Comparison of ENCODE assay signal across 14 cellular contexts in the genomic region with DNA sequence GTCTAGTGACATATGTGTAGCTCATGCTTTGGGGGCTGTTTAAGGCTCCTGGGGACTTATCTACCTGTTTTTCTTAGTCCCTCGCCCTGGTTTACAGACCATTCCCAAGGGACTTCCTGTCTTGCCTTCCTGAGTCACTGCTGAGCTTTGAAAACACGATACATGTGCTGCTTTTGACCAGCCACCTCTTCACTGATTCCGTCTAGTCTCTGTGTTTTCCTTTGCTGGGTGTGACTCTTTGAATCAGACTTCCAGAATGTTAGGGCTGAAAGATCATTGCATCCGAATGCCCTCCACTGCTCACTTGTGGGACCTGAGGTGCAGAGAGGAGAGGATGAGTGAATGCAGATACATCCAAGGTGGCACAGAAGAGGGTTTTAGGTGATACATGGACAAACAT. TPM values are rescaled to one million over a fixed set of nuclear protein-coding genes. Genes with fewer than 3 reads are reported as not detected.
DNase-seq lines count a peak whose midpoint lies in the region; ATAC-seq, FAIRE-seq and TF ChIP-seq lines count a peak whose summit lies in the region.
"Had no signal": no experiment of that assay in that cellular context is flagged by ENCODE, and none has a peak within 500 bp of the region (broad histone marks: within the 10 kb centered on the region; RNA-seq: fewer than 3 reads in every experiment).

No MANE protein-coding gene starts in this region.

- 15% methylated on average over 4 of the region's 4 CpGs for WGBS in GM12878 (ENCODE audit: insufficient coverage, insufficient replicate concordance, low lambda C conversion rate, missing lambda C conversion rate)

- RAD21 ChIA-PET in GM12878 (lab: Charles Lee; ENCODE audit: unreplicated experiment): interaction anchor here (1.5 kb wide), 1 partner anchor 10 kb away, joined by 4 read pairs; no protein-coding TSS in a partner anchor

- H3K9ac ChIP-seq in GM12878 (ENCODE audit: control insufficient read depth, insufficient read depth, low read length) (no peak overlapping the region), keratinocyte (ENCODE audit: control insufficient read depth, extremely low read depth, insufficient read depth, low read length) (peak overlapping the region; percentile 43)

- ATAC-seq in GM12878 (no peak), GM18511 (IDR thresholded peaks at IDR 0.05; ENCODE audit: unreplicated experiment) (no peak)
- ATAC-seq: left lung had no signal

- 0 out of 2 replicates have a peak overlapping the region, but pooled peaks have one; percentile 29 for H2AFZ ChIP-seq in GM12878 (ENCODE audit: control insufficient read depth, low read depth, low read length)
- H2AFZ ChIP-seq in keratinocyte (ENCODE audit: control insufficient read depth, low read length): peak overlapping the region; percentile 49

- H3K4me1 Mint-ChIP-seq in HFFc6 (ENCODE audit: low read depth): peaks cover 29% of the 10 kb centered on the region
- H3K4me1 Mint-ChIP-seq: nephron had no signal

- H3K4me3 ChIP-seq in GM12878 (no peak overlapping the region), keratinocyte (ENCODE audit: control insufficient read depth in 2 of 3, extremely low read depth in 1 of 3, insufficient read depth in 2 of 3, low read depth in 1 of 3, low read length in 3 of 3) (no peak overlapping the region)
- H3K4me3 ChIP-seq: left lung, spleen, upper lobe of left lung had no signal

- DNase-seq in A172 (ENCODE audit: low spot score) (peak; percentile 72), HFFc6 (peak; percentile 47), GM12878 (ENCODE audit: low read depth, low spot score) (no peak), keratinocyte (ENCODE audit: low read depth, low spot score) (peak; percentile 61), substantia nigra (lab: John Stamatoyannopoulos, UW) (no peak), D341Med (ENCODE audit: low spot score) (no peak), NCI-H1105 treated with DMSO at 0.1 percent for 48 hours (lab: John Stamatoyannopoulos, UW) (no peak)
- DNase-seq: activated CD4-positive, alpha-beta T cell treated with anti-CD3 and anti-CD28 coated beads for 48 hours; left lung; NCI-H2029 treated with DMSO at 0.1 percent for 48 hours; spleen; upper lobe of left lung had no signal

- no peaks in the 10 kb centered on the region for H3K79me2 ChIP-seq in GM12878 (ENCODE audit: control insufficient read depth, insufficient read depth, low read length)
- no peaks in the 10 kb centered on the region for H3K79me2 ChIP-seq in keratinocyte (ENCODE audit: control insufficient read depth, insufficient read depth, low read length)

- no peaks in the 10 kb centered on the region for H3K9me1 ChIP-seq in keratinocyte (ENCODE audit: control insufficient read depth, extremely low read depth, insufficient read depth, low read length)

- no peaks in the 10 kb centered on the region for H3K27me3 ChIP-seq in GM12878 (replicated peaks in 1 of 2; ENCODE audit: control insufficient read depth in 2 of 2, insufficient read depth in 2 of 2, low read length in 1 of 2)
- H3K27me3 ChIP-seq in keratinocyte (ENCODE audit: control insufficient read depth, extremely low read depth, insufficient read depth, low read length): no peaks in the 10 kb centered on the region
- H3K27me3 ChIP-seq: left lung, spleen, upper lobe of left lung had no signal

- intact Hi-C loops in GM12878 (cut with micrococcal nuclease; ENCODE audit: unreplicated experiment): no loop called here

- H3K27ac Mint-ChIP-seq in HFFc6: peak overlapping the region; percentile 72
- H3K27ac Mint-ChIP-seq: nephron had no signal

- dilution Hi-C loops in keratinocyte (cut with MboI; ENCODE audit: extremely low pct_ligation_motif_present, low sequenced_read_pairs): no loop called here

- H3K4me3 Mint-ChIP-seq in HFFc6: no peak overlapping the region
- H3K4me3 Mint-ChIP-seq: nephron had no signal

- in situ Hi-C loops in GM12878 (cut with MboI): no loop called here

- POLR2A ChIA-PET in GM12878 (lab: Charles Lee): interaction anchor here (1.1 to 1.3 kb wide), 2 partner anchors 19 to 35 kb away, joined by 3 to 4 read pairs; partner anchors contain the start of gene CITED4

- H3K36me3 ChIP-seq in GM12878 (ENCODE audit: control insufficient read depth in 2 of 2, insufficient read depth in 2 of 2, low read length in 1 of 2) (no peaks in the 10 kb centered on the region), keratinocyte (ENCODE audit: control insufficient read depth in 2 of 2, extremely low read depth in 1 of 2, insufficient read depth in 2 of 2, low read length in 2 of 2) (no peaks in the 10 kb centered on the region)
- H3K36me3 ChIP-seq: left lung, spleen, upper lobe of left lung had no signal

- CTCF ChIA-PET in GM12878 (lab: Yijun Ruan, JAX): interaction anchor here (1.0 kb wide), 2 partner anchors 35 to 50 kb away, joined by 3 read pairs; partner anchors contain the start of gene CITED4

- no peak overlapping the region for H3K4me2 ChIP-seq in GM12878 (ENCODE audit: control insufficient read depth, insufficient read depth)
- peak overlapping the region; percentile 54 for H3K4me2 ChIP-seq in keratinocyte (ENCODE audit: control insufficient read depth, extremely low read depth, insufficient read depth, low read depth, low read length)

- peaks cover 4% of the 10 kb centered on the region for H3K27me3 Mint-ChIP-seq in HFFc6 (ENCODE audit: insufficient read depth)

- no peak for TF ChIP-seq EP300 in GM12878 (IDR thresholded peaks at IDR 0.05; ENCODE audit: borderline replicate concordance in 1 of 2, control insufficient read depth in 1 of 2, low read depth in 2 of 2, low read length in 2 of 2)

- TF ChIP-seq POLR2A in GM12878 (IDR thresholded peaks at IDR 0.05; ENCODE audit: low read depth, low read length): no peak

- TF ChIP-seq CTCF in HFFc6 (IDR thresholded peaks at IDR 0.05) (no peak), GM12878 (IDR thresholded peaks at IDR 0.05 in 2 of 3, conservative IDR thresholded peaks at IDR 0.05 in 1 of 3; ENCODE audit: control insufficient read depth in 2 of 3, extremely low read depth in 1 of 3, insufficient read depth in 1 of 3, low read depth in 3 of 3, low read length in 3 of 3) (no peak), keratinocyte (optimal IDR thresholded peaks at IDR 0.05 in 1 of 3, IDR thresholded peaks at IDR 0.05 in 1 of 3, conservative IDR thresholded peaks at IDR 0.05 in 1 of 3; ENCODE audit: extremely low read depth in 1 of 3, insufficient read depth in 2 of 3, low read length in 3 of 3) (peak in 1 of 3 experiments; percentile 34)

- H4K20me1 ChIP-seq in GM12878 (ENCODE audit: control insufficient read depth, insufficient read depth): no peaks in the 10 kb centered on the region
- H4K20me1 ChIP-seq in keratinocyte (ENCODE audit: control insufficient read depth, extremely low read depth, insufficient read depth, low read length): no peaks in the 10 kb centered on the region

- peaks cover 13% of the 10 kb centered on the region; the same call in 2 of the 3 replicates for H3K9me3 ChIP-seq in GM12878 (replicated peaks; ENCODE audit: control insufficient read depth, insufficient read depth, low read length)
- H3K9me3 ChIP-seq in keratinocyte (ENCODE audit: control insufficient read depth, low read depth, low read length): peaks cover 7% of the 10 kb centered on the region

- H3K36me3 Mint-ChIP-seq in HFFc6 (ENCODE audit: low read depth): peaks cover 20% of the 10 kb centered on the region

- SMC1A ChIA-PET in GM12878 (lab: Charles Lee; ENCODE audit: uncharacterized antibody, unreplicated experiment): interaction anchor here (0.9 kb wide), 1 partner anchor 21 kb away, joined by 3 read pairs; no protein-coding TSS in a partner anchor

- BruUV-seq in GM12878 (replicated peaks; lab: Mats Ljungman, UMichigan): no TSS peak

- H3K9me3 Mint-ChIP-seq in HFFc6: peaks cover 26% of the 10 kb centered on the region

- TF ChIP-seq RAD21 in GM12878 (IDR thresholded peaks at IDR 0.05; ENCODE audit: insufficient read depth, low read depth, low read length): no peak

- no peak for FAIRE-seq in GM12878 (lab: Jason Lieb, UNC)
- peak; percentile 95 for FAIRE-seq in keratinocyte (lab: Jason Lieb, UNC)

- H3K27ac ChIP-seq in GM12878 (ENCODE audit: control insufficient read depth, insufficient read depth) (no peak overlapping the region), keratinocyte (ENCODE audit: control insufficient read depth, insufficient read depth, low read length) (peak overlapping the region; percentile 81), substantia nigra (ENCODE audit: low read depth, low read length, poor library complexity, severe bottlenecking) (no peak overlapping the region)
- H3K27ac ChIP-seq: left lung, spleen, upper lobe of left lung had no signal

- H3K4me1 ChIP-seq in GM12878 (ENCODE audit: control insufficient read depth, insufficient read depth, low read length) (peaks cover 4% of the 10 kb centered on the region; the same call in 1 of the 2 replicates), keratinocyte (ENCODE audit: control insufficient read depth, extremely low read depth, insufficient read depth, low read length) (peaks cover 49% of the 10 kb centered on the region)

RNA-seq across cellular contexts. Expression of gene CITED4, which starts 35.3 kb away (rescaled TPM):
- total RNA-seq in A172 (2014; rRNA removed; shearing (Covaris generic)): 4.1 and 5.3 TPM in 2 replicates
- 1 to 10 TPM; 1.7 to 5.3 (median 3.8) TPM for total RNA-seq in HFFc6 (2021; fragmentation: NEBNext Ultra II Directional; extraction: Animal tissue kit (Norgen Biotek cat#: 25700))
- total RNA-seq in GM12878 (2013; cell fraction: nucleolus; rRNA removed): not detected in 2 replicates
- 0.11 and 0.28 TPM in 2 replicates for total RNA-seq in GM12878 (2014; rRNA removed)
- 0.13 TPM in 1 of 2 replicates, not detected in the other for total RNA-seq in GM12878 (2014; rRNA removed; fragmentation: Illumina TruSeq; extraction: Trizol)
- total RNA-seq in GM12878 (2021): 0.56 and 0.64 TPM in 2 replicates
- polyA plus RNA-seq in GM12878 (2011; ENCODE audit: low read depth): not detected
- not detected in 2 replicates for polyA plus RNA-seq in GM12878 (2011; rRNA removed)
- not detected in 2 replicates for polyA plus RNA-seq in GM12878 (2011; cell fraction: cytosol; rRNA removed)
- polyA plus RNA-seq in GM12878 (2011; cell fraction: nucleus; rRNA removed): 0.09 TPM in 1 of 2 replicates, not detected in the other
- 0.11 and 0.12 TPM in 2 replicates for polyA plus RNA-seq in GM12878 (2012)
- polyA plus RNA-seq in GM12878 (2014; fragmentation: Illumina TruSeq; extraction: Trizol): not detected in 2 replicates
- not detected for polyA plus RNA-seq in GM12878 (2014; fragmentation: Nextera tagmentation; extraction: Ambion mirVana)
- 0.24 and 0.52 TPM in 2 replicates for polyA plus RNA-seq in GM12878 (2014; rRNA removed)
- not detected for polyA plus RNA-seq in GM12878 (2016; fragmentation: Nextera tagmentation; extraction: Ambion mirVana)
- polyA minus RNA-seq in GM12878 (2011; rRNA and poly(A)+ RNA removed): not detected in 2 replicates
- polyA minus RNA-seq in GM12878 (2011; cell fraction: cytosol; rRNA and poly(A)+ RNA removed): 1.5 TPM in 1 of 2 replicates, not detected in the other
- 0.24 TPM in 1 of 2 replicates, not detected in the other for polyA minus RNA-seq in GM12878 (2011; cell fraction: nucleus; rRNA and poly(A)+ RNA removed)
- 11.2 to 30.6 TPM (median 13.3 TPM) in 3 replicates for polyA plus RNA-seq in keratinocyte
- 2.7 TPM for polyA plus RNA-seq in keratinocyte (2011; ENCODE audit: low read depth)
- polyA plus RNA-seq in keratinocyte (2011; cell fraction: cytosol; rRNA removed): 15.1 and 73.1 TPM in 2 replicates
- polyA plus RNA-seq in keratinocyte (2011; cell fraction: nucleus; rRNA removed): 16.6 and 36.4 TPM in 2 replicates
- polyA plus RNA-seq in keratinocyte (2012; ENCODE audit: low replicate concordance): 34.1 and 105 TPM in 2 replicates
- polyA minus RNA-seq in keratinocyte: 3.1 to 43.1 TPM (median 5.1 TPM) in 3 replicates
- 161 TPM for polyA minus RNA-seq in keratinocyte (2011; cell fraction: cytosol; rRNA and poly(A)+ RNA removed)
- polyA minus RNA-seq in keratinocyte (2011; cell fraction: nucleus; rRNA and poly(A)+ RNA removed): 29.6 and 41.6 TPM in 2 replicates

Comparison
In these comparisons a context has a peak if more than half of its experiments do, and no peak if none do; other contexts are left out.
1. DNase-seq: peak in A172 (single experiment), HFFc6 (single experiment) and keratinocyte (single experiment); none in GM12878 (single experiment), substantia nigra (0 of 49), D341Med (single experiment) and NCI-H1105 treated with DMSO at 0.1 percent for 48 hours (single experiment).